Comparison of ENCODE assay signal across 9 cellular contexts in the genomic region with DNA sequence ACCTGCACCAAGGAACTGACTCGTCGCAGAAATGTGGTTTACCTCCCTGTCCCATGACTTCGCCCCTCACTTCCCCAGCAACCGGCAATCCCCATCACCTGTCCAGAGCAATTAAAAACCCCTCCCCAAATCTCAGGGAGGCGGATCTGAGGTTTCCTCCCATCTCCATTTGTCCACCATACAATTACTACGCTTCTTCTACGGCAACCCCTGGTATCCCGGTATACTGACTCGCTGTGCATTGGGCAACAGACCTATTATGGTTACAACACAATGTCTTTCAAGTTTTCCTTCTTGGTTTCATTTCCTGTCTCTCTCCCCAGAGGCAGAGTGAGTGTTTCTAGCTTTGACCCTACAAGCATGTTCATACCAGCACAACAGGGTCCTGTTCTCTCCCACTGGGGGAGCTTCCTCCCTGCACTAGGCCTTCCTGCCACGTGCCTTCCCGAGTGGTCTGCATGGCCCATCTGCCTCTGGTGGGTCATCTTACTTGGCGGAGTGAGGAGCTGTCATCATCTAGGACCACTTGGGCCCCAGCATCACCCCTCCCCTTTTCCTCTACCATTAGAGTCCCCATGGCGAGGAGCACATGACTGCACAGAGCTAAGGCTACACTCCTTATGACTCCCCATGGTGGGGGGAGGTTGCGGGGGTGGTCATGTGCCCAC. TPM values are rescaled to one million over a fixed set of nuclear protein-coding genes. Genes with fewer than 3 reads are reported as not detected.
DNase-seq lines count a peak whose midpoint lies in the region; ATAC-seq and TF ChIP-seq lines count a peak whose summit lies in the region.
"Had no signal": no experiment of that assay in that cellular context is flagged by ENCODE, and none has a peak within 500 bp of the region (broad histone marks: within the 10 kb centered on the region; RNA-seq: fewer than 3 reads in every experiment).

No MANE protein-coding gene starts in this region.

- H3K27ac Mint-ChIP-seq in activated T-helper 2 cell treated with anti-CD3 and anti-CD28 coated beads, Interferon-gamma antibody, Interleukin-2, Interleukin-4, amounts not matched to agents 10 μg/mL and 5 μg/mL and 100 μg/mL, durations not matched to agents 14 hours and 24 hours and 36 hours = peak overlapping the region; percentile 86
- H3K27ac Mint-ChIP-seq: nephron had no signal

- H3K27me3 ChIP-seq in lower lobe of right lung (ENCODE audit: low read depth) (no peaks in the 10 kb centered on the region), thyroid gland (no peaks in the 10 kb centered on the region), prostate gland (replicated peaks; ENCODE audit: insufficient read depth) (no peaks in the 10 kb centered on the region)

- H3K4me3 ChIP-seq in lower lobe of right lung = no peak overlapping the region
- H3K4me3 ChIP-seq in thyroid gland (replicated peaks in 1 of 3) = no peak overlapping the region
- no peak overlapping the region for H3K4me3 ChIP-seq in prostate gland

- H3K27me3 Mint-ChIP-seq in activated T-helper 2 cell treated with anti-CD3 and anti-CD28 coated beads, Interferon-gamma antibody, Interleukin-2, Interleukin-4, amounts not matched to agents 10 μg/mL and 5 μg/mL and 100 μg/mL, durations not matched to agents 14 hours and 24 hours and 36 hours (ENCODE audit: low read depth) = no peaks in the 10 kb centered on the region

- no peaks in the 10 kb centered on the region for H3K4me1 ChIP-seq in lower lobe of right lung
- peaks cover 0 to 9% of the 10 kb centered on the region in 2 donors for H3K4me1 ChIP-seq in thyroid gland
- H3K4me1 ChIP-seq in prostate gland (replicated peaks) = peaks cover 3% of the 10 kb centered on the region

- H3K4me1 Mint-ChIP-seq in activated T-helper 2 cell treated with anti-CD3 and anti-CD28 coated beads, Interferon-gamma antibody, Interleukin-2, Interleukin-4, amounts not matched to agents 10 μg/mL and 5 μg/mL and 100 μg/mL, durations not matched to agents 14 hours and 24 hours and 36 hours (ENCODE audit: low read depth) = peaks cover 26% of the 10 kb centered on the region

- intact Hi-C loops in activated T-helper 2 cell treated with anti-CD3 and anti-CD28 coated beads, Interferon-gamma antibody, Interleukin-2, Interleukin-4, amounts not matched to agents 10 μg/mL and 5 μg/mL and 100 μg/mL, durations not matched to agents 14 hours and 24 hours and 36 hours (cut with micrococcal nuclease) = no loop called here
- intact Hi-C loops in lower lobe of right lung (cut with DNase I) = no loop called here
- intact Hi-C loops in thyroid gland (cut with DNase I) = no loop called here
- intact Hi-C loops in prostate gland (cut with DNase I) = no loop called here

- H3K27ac ChIP-seq in lower lobe of right lung (no peak overlapping the region), thyroid gland (no peak overlapping the region), prostate gland (no peak overlapping the region)

- H3K9me3 Mint-ChIP-seq in activated T-helper 2 cell treated with anti-CD3 and anti-CD28 coated beads, Interferon-gamma antibody, Interleukin-2, Interleukin-4, amounts not matched to agents 10 μg/mL and 5 μg/mL and 100 μg/mL, durations not matched to agents 14 hours and 24 hours and 36 hours = no peaks in the 10 kb centered on the region
- H3K9me3 Mint-ChIP-seq: nephron had no signal

- DNase-seq in activated T-helper 2 cell treated with anti-CD3 and anti-CD28 coated beads, Interferon-gamma antibody, Interleukin-2, Interleukin-4, amounts not matched to agents 10 μg/mL and 5 μg/mL and 100 μg/mL, durations not matched to agents 14 hours and 24 hours and 36 hours (ENCODE audit: low spot score) = no peak
- DNase-seq in lower lobe of right lung = no peak
- no peak for DNase-seq in thyroid gland
- DNase-seq in prostate gland (ENCODE audit: low spot score) = no peak
- no peak for DNase-seq in T-helper 9 cell
- DNase-seq in NCI-H1930 (lab: John Stamatoyannopoulos, UW) = no peak

- 85 to 90% methylated on average over 14 of the region's 14 CpGs for WGBS in thyroid gland, 2 donors
- WGBS in prostate gland = 86% methylated on average over 14 of the region's 14 CpGs

- TF ChIP-seq POLR2A in thyroid gland (IDR thresholded peaks at IDR 0.05) (no peak), prostate gland (IDR thresholded peaks at IDR 0.05) (no peak)

- H3K9me3 ChIP-seq in lower lobe of right lung = no peaks in the 10 kb centered on the region
- H3K9me3 ChIP-seq in thyroid gland = no peaks in the 10 kb centered on the region
- no peaks in the 10 kb centered on the region for H3K9me3 ChIP-seq in prostate gland

- peak overlapping the region; percentile 41 for H3K4me3 Mint-ChIP-seq in activated T-helper 2 cell treated with anti-CD3 and anti-CD28 coated beads, Interferon-gamma antibody, Interleukin-2, Interleukin-4, amounts not matched to agents 10 μg/mL and 5 μg/mL and 100 μg/mL, durations not matched to agents 14 hours and 24 hours and 36 hours (ENCODE audit: low read depth)
- H3K4me3 Mint-ChIP-seq: nephron had no signal

- no peak for TF ChIP-seq CTCF in lower lobe of right lung (IDR thresholded peaks at IDR 0.05)
- TF ChIP-seq CTCF in thyroid gland (IDR thresholded peaks at IDR 0.05) = no peak
- TF ChIP-seq CTCF in prostate gland (IDR thresholded peaks at IDR 0.05) = no peak

- ATAC-seq in GM18858 (IDR thresholded peaks at IDR 0.05; ENCODE audit: unreplicated experiment) (peak; percentile 47), HG03196 (IDR thresholded peaks at IDR 0.05; ENCODE audit: unreplicated experiment) (peak; percentile 67), lower lobe of right lung (peak; percentile 52 to 58)

- H3K36me3 Mint-ChIP-seq in activated T-helper 2 cell treated with anti-CD3 and anti-CD28 coated beads, Interferon-gamma antibody, Interleukin-2, Interleukin-4, amounts not matched to agents 10 μg/mL and 5 μg/mL and 100 μg/mL, durations not matched to agents 14 hours and 24 hours and 36 hours (ENCODE audit: low read depth) = peaks cover 73% of the 10 kb centered on the region

- H3K36me3 ChIP-seq in lower lobe of right lung = peaks cover 67% of the 10 kb centered on the region
- H3K36me3 ChIP-seq in thyroid gland = peaks cover 43 to 55% of the 10 kb centered on the region in 2 donors
- no peaks in the 10 kb centered on the region for H3K36me3 ChIP-seq in prostate gland

RNA-seq across cellular contexts. Expression of a gene that starts 30.3 kb away (rescaled TPM):
- 267 and 286 TPM in 2 replicates for total RNA-seq in activated T-helper 2 cell treated with anti-CD3 and anti-CD28 coated beads, Interferon-gamma antibody, Interleukin-2, Interleukin-4, amounts not matched to agents 10 μg/mL and 5 μg/mL and 100 μg/mL, durations not matched to agents 14 hours and 24 hours and 36 hours
- 96.8 TPM for total RNA-seq in lower lobe of right lung
- total RNA-seq in thyroid gland = 100 to 1,000 TPM; 104 to 117 (median 108) TPM
- total RNA-seq in prostate gland = 100 to 1,000 TPM; 103 to 131 TPM

RNA-seq across cellular contexts. Expression of a gene that starts 34.8 kb away (rescaled TPM):
- total RNA-seq in activated T-helper 2 cell treated with anti-CD3 and anti-CD28 coated beads, Interferon-gamma antibody, Interleukin-2, Interleukin-4, amounts not matched to agents 10 μg/mL and 5 μg/mL and 100 μg/mL, durations not matched to agents 14 hours and 24 hours and 36 hours = 46.4 and 51.8 TPM in 2 replicates
- total RNA-seq in lower lobe of right lung (40.2 TPM), thyroid gland (10 to 100 TPM; 36.7 to 56.2 (median 50.1) TPM), prostate gland (10 to 100 TPM; 25.6 to 28.9 TPM)
